ENCODE assay signal across 8 cellular contexts in genomic region chr17:82505296-82505695, GRCh38.
"Had no signal": no experiment of that assay in that cellular context is flagged by ENCODE, and none has a peak within 500 bp of the region (broad histone marks: within the 10 kb centered on the region; RNA-seq: fewer than 3 reads in every experiment).

No MANE protein-coding gene starts in this region.

- FAIRE-seq: G401.6, GM12878, GM12891, GM12892, GM18507, GM19239 had no signal

- DNase-seq: GDM1, GF-D8 had no signal

- H3K4me3 ChIP-seq: GM12878 had no signal
